In the genomic region with DNA sequence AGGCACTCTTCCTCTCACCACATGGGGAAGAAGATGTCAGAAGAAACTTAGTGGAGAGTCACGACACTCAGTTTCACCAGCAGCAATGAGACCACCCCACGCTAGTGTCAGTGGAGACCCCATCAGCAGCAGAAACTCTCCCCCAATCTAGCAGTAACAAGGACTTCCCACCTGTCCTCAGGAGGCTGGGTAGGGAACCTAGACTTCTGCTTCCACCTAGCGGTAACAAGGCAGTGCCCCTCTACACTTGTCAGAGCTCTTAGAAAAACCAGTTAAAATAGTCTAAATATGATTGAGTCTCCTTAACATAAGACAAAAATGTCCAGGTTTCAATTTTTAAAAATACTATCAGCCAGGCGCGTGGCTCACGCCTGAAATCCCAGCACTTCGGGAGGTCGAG, we compare ENCODE assay signal across 27 cellular contexts. TPM values are rescaled to one million over a fixed set of nuclear protein-coding genes. Genes with fewer than 3 reads are reported as not detected.
DNase-seq lines count a peak whose midpoint lies in the region; ATAC-seq and TF ChIP-seq lines count a peak whose summit lies in the region.
"Had no signal": no experiment of that assay in that cellular context is flagged by ENCODE, and none has a peak within 500 bp of the region (broad histone marks: within the 10 kb centered on the region; RNA-seq: fewer than 3 reads in every experiment).

No MANE protein-coding gene starts in this region.

- 87 to 92% methylated on average over 7 to 8 of the region's 8 CpGs for WGBS in aorta, 2 donors

- H3K9me3 ChIP-seq in RWPE2 (ENCODE audit: severe bottlenecking) (no peaks in the 10 kb centered on the region), neural progenitor cell (ENCODE audit: low read depth) (no peaks in the 10 kb centered on the region), breast epithelium (no peaks in the 10 kb centered on the region), aorta (ENCODE audit: control insufficient read depth, low read length) (no peaks in the 10 kb centered on the region)
- H3K9me3 ChIP-seq: HAP-1 had no signal

- peak; percentile 25; the same call in 1 of the 2 replicates for TF ChIP-seq CTCF in LNCAP (IDR thresholded peaks at IDR 0.05)
- TF ChIP-seq CTCF in RWPE2 (IDR thresholded peaks at IDR 0.05; ENCODE audit: poor library complexity, severe bottlenecking) = peak; percentile 14
- peak; percentile 36 for TF ChIP-seq CTCF in neural progenitor cell (IDR thresholded peaks at IDR 0.05)
- no peak for TF ChIP-seq CTCF in breast epithelium (IDR thresholded peaks at IDR 0.05)

- intact Hi-C loops in activated CD4-positive, alpha-beta T cell treated with anti-CD3 and anti-CD28 coated beads, Interleukin-2, amount 10 ng/mL, durations not matched to agents 24 days and 14 days (cut with micrococcal nuclease) = no loop called here
- intact Hi-C loops in breast epithelium (cut with DNase I; ENCODE audit: low total_unique reads) (no loop called here), aorta (cut with DNase I) (no loop called here)

- H3K4me2 ChIP-seq in neural progenitor cell = no peak overlapping the region

- H3K27ac Mint-ChIP-seq in activated CD4-positive, alpha-beta T cell treated with anti-CD3 and anti-CD28 coated beads, Interleukin-2, amount 10 ng/mL, durations not matched to agents 24 days and 14 days = no peak overlapping the region
- H3K27ac Mint-ChIP-seq in neural progenitor cell = no peak overlapping the region
- H3K27ac Mint-ChIP-seq: activated CD8-positive, alpha-beta memory T cell treated with anti-CD3 and anti-CD28 coated beads, Interleukin-2, amount 10 ng/mL, durations not matched to agents 7 days and 5 days; activated T-cell treated with anti-CD3 and anti-CD28 coated beads, Interleukin-2, amount 50 U/mL, for 72 hours; brain; CD8-positive, alpha-beta T cell; natural killer cell had no signal

- no peaks in the 10 kb centered on the region for H3K36me3 ChIP-seq in RWPE2 (ENCODE audit: low read depth)
- no peaks in the 10 kb centered on the region for H3K36me3 ChIP-seq in neural progenitor cell
- no peaks in the 10 kb centered on the region for H3K36me3 ChIP-seq in breast epithelium
- H3K36me3 ChIP-seq in aorta (ENCODE audit: control insufficient read depth in 1 of 2, insufficient read depth in 2 of 2, low read length in 1 of 2) = no peaks in the 10 kb centered on the region
- H3K36me3 ChIP-seq: HAP-1, WERI-Rb-1 had no signal

- peaks cover 12% of the 10 kb centered on the region for H3K36me3 Mint-ChIP-seq in activated CD4-positive, alpha-beta T cell treated with anti-CD3 and anti-CD28 coated beads, Interleukin-2, amount 10 ng/mL, durations not matched to agents 24 days and 14 days (ENCODE audit: low read depth)
- no peaks in the 10 kb centered on the region for H3K36me3 Mint-ChIP-seq in neural progenitor cell
- H3K36me3 Mint-ChIP-seq: brain; CD8-positive, alpha-beta T cell; natural killer cell had no signal

- no peak overlapping the region for H3K9ac ChIP-seq in neural progenitor cell

- peaks cover 12% of the 10 kb centered on the region for H3K4me1 Mint-ChIP-seq in activated CD4-positive, alpha-beta T cell treated with anti-CD3 and anti-CD28 coated beads, Interleukin-2, amount 10 ng/mL, durations not matched to agents 24 days and 14 days
- H3K4me1 Mint-ChIP-seq in neural progenitor cell = no peaks in the 10 kb centered on the region
- H3K4me1 Mint-ChIP-seq: brain, natural killer cell had no signal

- H3K27me3 ChIP-seq in RWPE2 (ENCODE audit: insufficient read depth, poor library complexity, severe bottlenecking) (no peaks in the 10 kb centered on the region), neural progenitor cell (no peaks in the 10 kb centered on the region), breast epithelium (no peaks in the 10 kb centered on the region), aorta (ENCODE audit: control insufficient read depth in 1 of 2, insufficient read depth in 2 of 2, low read length in 1 of 2) (no peaks in the 10 kb centered on the region)

- DNase-seq in activated CD4-positive, alpha-beta T cell treated with anti-CD3 and anti-CD28 coated beads, Interleukin-2, amount 10 ng/mL, durations not matched to agents 24 days and 14 days = peak; percentile 56
- DNase-seq in activated CD4-positive, alpha-beta T cell treated with anti-CD3 and anti-CD28 coated beads for 48 hours = no peak
- DNase-seq in RWPE2 (ENCODE audit: low spot score) = no peak
- no peak for DNase-seq in neural progenitor cell (ENCODE audit: low spot score)
- no peak for DNase-seq in breast epithelium (ENCODE audit: low spot score in 2 of 2)
- DNase-seq in aorta = no peak
- DNase-seq in NCI-H1694 (lab: John Stamatoyannopoulos, UW) = no peak
- DNase-seq: activated CD8-positive, alpha-beta memory T cell treated with anti-CD3 and anti-CD28 coated beads, Interleukin-2, amount 10 ng/mL, durations not matched to agents 7 days and 5 days; activated naive CD4-positive, alpha-beta T cell; activated T-cell treated with anti-CD3 and anti-CD28 coated beads, Interleukin-2, amount 50 U/mL, for 72 hours; CD8-positive, alpha-beta T cell; islet precursor cell; Kasumi-1; natural killer cell; NCI-H1694 treated with DMSO at 0.1 percent for 48 hours; NCI-H2171 treated with DMSO at 0.1 percent for 48 hours; NCI-H524 treated with DMSO at 0.1 percent for 48 hours; stimulated activated naive CD4-positive, alpha-beta T cell treated with Interleukin-2 at 50 U/mL for 16 hours; T-helper 9 cell; WERI-Rb-1 had no signal

- TF ChIP-seq POLR2A in breast epithelium (IDR thresholded peaks at IDR 0.05) = no peak

- no peaks in the 10 kb centered on the region for H3K4me1 ChIP-seq in RWPE2 (ENCODE audit: insufficient read depth, poor library complexity, severe bottlenecking)
- H3K4me1 ChIP-seq in neural progenitor cell = no peaks in the 10 kb centered on the region
- no peaks in the 10 kb centered on the region for H3K4me1 ChIP-seq in breast epithelium
- no peaks in the 10 kb centered on the region for H3K4me1 ChIP-seq in aorta (ENCODE audit: control insufficient read depth in 1 of 2, insufficient read depth in 2 of 2, low read length in 2 of 2)
- H3K4me1 ChIP-seq: HAP-1 had no signal

- H3K4me3 Mint-ChIP-seq in activated CD4-positive, alpha-beta T cell treated with anti-CD3 and anti-CD28 coated beads, Interleukin-2, amount 10 ng/mL, durations not matched to agents 24 days and 14 days = no peak overlapping the region
- H3K4me3 Mint-ChIP-seq in neural progenitor cell = no peak overlapping the region
- H3K4me3 Mint-ChIP-seq: activated CD8-positive, alpha-beta memory T cell treated with anti-CD3 and anti-CD28 coated beads, Interleukin-2, amount 10 ng/mL, durations not matched to agents 7 days and 5 days; activated T-cell treated with anti-CD3 and anti-CD28 coated beads, Interleukin-2, amount 50 U/mL, for 72 hours; brain; CD8-positive, alpha-beta T cell; natural killer cell had no signal

- H3K79me2 ChIP-seq in neural progenitor cell (ENCODE audit: low read depth) = no peaks in the 10 kb centered on the region

- no peaks in the 10 kb centered on the region for H4K20me1 ChIP-seq in neural progenitor cell (ENCODE audit: low read depth)

- ATAC-seq in RWPE2 (ENCODE audit: low read depth) = no peak; the same call in 2 of the 3 replicates
- ATAC-seq in aorta (ENCODE audit: low FRiP score) = no peak
- ATAC-seq: activated CD8-positive, alpha-beta memory T cell treated with anti-CD3 and anti-CD28 coated beads, Interleukin-2, amount 10 ng/mL, durations not matched to agents 7 days and 5 days; activated T-cell treated with anti-CD3 and anti-CD28 coated beads, Interleukin-2, amount 50 U/mL, for 72 hours; CD8-positive, alpha-beta T cell; natural killer cell; Right ventricle myocardium inferior had no signal

- no peak overlapping the region for H2AFZ ChIP-seq in neural progenitor cell (replicated peaks)

- H3K27me3 Mint-ChIP-seq in activated CD4-positive, alpha-beta T cell treated with anti-CD3 and anti-CD28 coated beads, Interleukin-2, amount 10 ng/mL, durations not matched to agents 24 days and 14 days = no peaks in the 10 kb centered on the region
- no peaks in the 10 kb centered on the region for H3K27me3 Mint-ChIP-seq in neural progenitor cell (ENCODE audit: insufficient read depth, low read depth)
- H3K27me3 Mint-ChIP-seq: activated CD8-positive, alpha-beta memory T cell treated with anti-CD3 and anti-CD28 coated beads, Interleukin-2, amount 10 ng/mL, durations not matched to agents 7 days and 5 days; brain had no signal

- peaks cover 12% of the 10 kb centered on the region for H3K9me3 Mint-ChIP-seq in activated CD4-positive, alpha-beta T cell treated with anti-CD3 and anti-CD28 coated beads, Interleukin-2, amount 10 ng/mL, durations not matched to agents 24 days and 14 days
- no peaks in the 10 kb centered on the region for H3K9me3 Mint-ChIP-seq in neural progenitor cell
- H3K9me3 Mint-ChIP-seq: brain; CD8-positive, alpha-beta T cell; natural killer cell had no signal

- no peak overlapping the region for H3K27ac ChIP-seq in RWPE2 (ENCODE audit: poor library complexity, severe bottlenecking)
- no peak overlapping the region for H3K27ac ChIP-seq in neural progenitor cell
- no peak overlapping the region for H3K27ac ChIP-seq in breast epithelium
- no peak overlapping the region for H3K27ac ChIP-seq in aorta (ENCODE audit: low read depth in 1 of 2, low read length in 2 of 2)
- H3K27ac ChIP-seq: WERI-Rb-1 had no signal

- no peaks in the 10 kb centered on the region for H3F3A ChIP-seq in neural progenitor cell (ENCODE audit: low read depth)

- H3K4me3 ChIP-seq in RWPE2 (ENCODE audit: severe bottlenecking) (no peak overlapping the region), neural progenitor cell (no peak overlapping the region), breast epithelium (no peak overlapping the region), aorta (ENCODE audit: low read length in 2 of 2) (no peak overlapping the region)
- H3K4me3 ChIP-seq: HAP-1 had no signal

RNA-seq across cellular contexts. Expression of a gene that starts 57.3 kb away (rescaled TPM):
- 61.0 and 66.6 TPM in 2 replicates for total RNA-seq in activated CD4-positive, alpha-beta T cell treated with anti-CD3 and anti-CD28 coated beads, Interleukin-2, amount 10 ng/mL, durations not matched to agents 24 days and 14 days
- total RNA-seq in neural progenitor cell (ENCODE audit: low replicate concordance) (not detected in 2 replicates), breast epithelium (1 to 10 TPM in 1 of 3 donors, under 1 TPM in 2; 0.64 to 2.0 (median 0.88) TPM), aorta (1 to 10 TPM in 1 of 2 donors, under 1 TPM in 1; 0.52 to 1.3 TPM)
- polyA plus RNA-seq in aorta = 1 to 10 TPM in 1 of 2 donors, not detected in 1; 1.1 TPM
- total RNA-seq: cerebellum, glomerular endothelial cell, pulmonary artery endothelial cell, Right ventricle myocardium inferior had no signal

Comparison
In these comparisons a context has a peak if more than half of its experiments do, and no peak if none do; other contexts are left out.
1. CTCF ChIP-seq: peak in LNCAP (single experiment), RWPE2 (single experiment) and neural progenitor cell (single experiment); none in breast epithelium (0 of 3).
2. RNA of a gene that starts 57.3 kb away (total RNA-seq): 61.0 to 66.6 TPM in activated CD4-positive, alpha-beta T cell treated with anti-CD3 and anti-CD28 coated beads, Interleukin-2, amount 10 ng/mL, durations not matched to agents 24 days and 14 days; 0.52 to 1.3 TPM in aorta, 0.64 to 2.0 TPM in breast epithelium and not detected in neural progenitor cell; every median in the first group is over 10 times any median in the second.